In genomic region chr2:223944704-223945531, GRCh38 we compare ENCODE assay signal across 1 cellular context.
TF ChIP-seq lines count a peak whose summit lies in the region.

Gene WDFY1, minus strand, starts transcription at chr2:223945335. Its CDS starts 51 bp downstream, at chr2:223945284.

TF ChIP-seq in HepG2, 621 proteins besides CTCF, POLR2A, EP300 and RAD21 (continued from another document and continues in another):
- TF ChIP-seq ZNF318 (CRISPR knock-in tag; IDR thresholded peaks at IDR 0.05) (no peak), PREB (CRISPR knock-in tag; IDR thresholded peaks at IDR 0.05) (no peak), ZEB1 (IDR thresholded peaks at IDR 0.05; ENCODE audit: insufficient replicate concordance, low read depth) (peak; percentile 72), STAT6 (CRISPR knock-in tag; IDR thresholded peaks at IDR 0.05; ENCODE audit: borderline replicate concordance) (no peak), ZBTB44 (CRISPR knock-in tag; IDR thresholded peaks at IDR 0.05) (peak; percentile 94; the same call in 1 of the 2 replicates), YEATS2 (CRISPR knock-in tag; IDR thresholded peaks at IDR 0.05; ENCODE audit: borderline replicate concordance) (peak; percentile 89), KIAA2018 (CRISPR knock-in tag; IDR thresholded peaks at IDR 0.05; ENCODE audit: borderline replicate concordance) (0 out of 2 replicates have a peak, but pooled peaks have one; percentile 47), THAP11 (CRISPR knock-in tag; IDR thresholded peaks at IDR 0.05) (peak; percentile 86), HCFC1 (IDR thresholded peaks at IDR 0.05; ENCODE audit: low read depth, low read length) (no peak; the same call in 1 of the 2 replicates), RFX5 (IDR thresholded peaks at IDR 0.05; ENCODE audit: low read depth, low read length) (no peak; the same call in none of the 2 replicates), RFX1 (IDR thresholded peaks at IDR 0.05) (no peak), YEATS4 (CRISPR knock-in tag; IDR thresholded peaks at IDR 0.05; ENCODE audit: borderline replicate concordance) (peak; percentile 92), ZNF24 (IDR thresholded peaks at IDR 0.05) (0 out of 2 replicates have a peak, but pooled peaks have one; percentile 10), ZNF652 (CRISPR knock-in tag; IDR thresholded peaks at IDR 0.05; ENCODE audit: borderline replicate concordance, low read depth) (peak; percentile 58; the same call in 1 of the 2 replicates), DPF2 (CRISPR knock-in tag; IDR thresholded peaks at IDR 0.05; ENCODE audit: borderline replicate concordance, low read depth) (no peak), ZNF788 (CRISPR knock-in tag; IDR thresholded peaks at IDR 0.05; ENCODE audit: borderline replicate concordance) (peak; percentile 99), EEA1 (CRISPR knock-in tag; IDR thresholded peaks at IDR 0.05; ENCODE audit: borderline replicate concordance) (peak; percentile 96), ATF4 (CRISPR knock-in tag; IDR thresholded peaks at IDR 0.05) (peak in 1 of 2 experiments; percentile 85; a peak in 2 of 4 replicates), ZFP36L1 (CRISPR knock-in tag; IDR thresholded peaks at IDR 0.05) (no peak; the same call in 1 of the 2 replicates), ZNF30 (CRISPR knock-in tag; IDR thresholded peaks at IDR 0.05) (no peak), ZNF792 (CRISPR knock-in tag; IDR thresholded peaks at IDR 0.05) (peak; percentile 92), PLRG1 (conservative IDR thresholded peaks at IDR 0.05) (no peak), REXO4 (CRISPR knock-in tag; IDR thresholded peaks at IDR 0.05; ENCODE audit: borderline replicate concordance) (no peak), MATR3 (CRISPR knock-in tag; IDR thresholded peaks at IDR 0.05) (no peak), ZNF737 (CRISPR knock-in tag; IDR thresholded peaks at IDR 0.05; ENCODE audit: borderline replicate concordance) (no peak), SIX1 (CRISPR knock-in tag; IDR thresholded peaks at IDR 0.05; ENCODE audit: borderline replicate concordance) (no peak), FOXM1 (CRISPR knock-in tag; IDR thresholded peaks at IDR 0.05) (no peak), DNMT1 (CRISPR knock-in tag; IDR thresholded peaks at IDR 0.05) (peak; percentile 100)
- TF ChIP-seq, protein P1, sequence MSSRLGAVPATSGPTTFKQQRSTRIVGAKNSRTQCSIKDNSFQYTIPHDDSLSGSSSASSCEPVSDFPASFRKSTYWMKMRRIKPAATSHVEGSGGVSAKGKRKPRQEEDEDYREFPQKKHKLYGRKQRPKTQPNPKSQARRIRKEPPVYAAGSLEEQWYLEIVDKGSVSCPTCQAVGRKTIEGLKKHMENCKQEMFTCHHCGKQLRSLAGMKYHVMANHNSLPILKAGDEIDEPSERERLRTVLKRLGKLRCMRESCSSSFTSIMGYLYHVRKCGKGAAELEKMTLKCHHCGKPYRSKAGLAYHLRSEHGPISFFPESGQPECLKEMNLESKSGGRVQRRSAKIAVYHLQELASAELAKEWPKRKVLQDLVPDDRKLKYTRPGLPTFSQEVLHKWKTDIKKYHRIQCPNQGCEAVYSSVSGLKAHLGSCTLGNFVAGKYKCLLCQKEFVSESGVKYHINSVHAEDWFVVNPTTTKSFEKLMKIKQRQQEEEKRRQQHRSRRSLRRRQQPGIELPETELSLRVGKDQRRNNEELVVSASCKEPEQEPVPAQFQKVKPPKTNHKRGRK (CRISPR knock-in tag; IDR thresholded peaks at IDR 0.05) = peak; percentile 81; the same call in 1 of the 2 replicates
- TF ChIP-seq, protein P2, sequence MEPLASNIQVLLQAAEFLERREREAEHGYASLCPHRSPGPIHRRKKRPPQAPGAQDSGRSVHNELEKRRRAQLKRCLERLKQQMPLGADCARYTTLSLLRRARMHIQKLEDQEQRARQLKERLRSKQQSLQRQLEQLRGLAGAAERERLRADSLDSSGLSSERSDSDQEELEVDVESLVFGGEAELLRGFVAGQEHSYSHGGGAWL (CRISPR knock-in tag; IDR thresholded peaks at IDR 0.05) = peak; percentile 99
